In the genomic region with DNA sequence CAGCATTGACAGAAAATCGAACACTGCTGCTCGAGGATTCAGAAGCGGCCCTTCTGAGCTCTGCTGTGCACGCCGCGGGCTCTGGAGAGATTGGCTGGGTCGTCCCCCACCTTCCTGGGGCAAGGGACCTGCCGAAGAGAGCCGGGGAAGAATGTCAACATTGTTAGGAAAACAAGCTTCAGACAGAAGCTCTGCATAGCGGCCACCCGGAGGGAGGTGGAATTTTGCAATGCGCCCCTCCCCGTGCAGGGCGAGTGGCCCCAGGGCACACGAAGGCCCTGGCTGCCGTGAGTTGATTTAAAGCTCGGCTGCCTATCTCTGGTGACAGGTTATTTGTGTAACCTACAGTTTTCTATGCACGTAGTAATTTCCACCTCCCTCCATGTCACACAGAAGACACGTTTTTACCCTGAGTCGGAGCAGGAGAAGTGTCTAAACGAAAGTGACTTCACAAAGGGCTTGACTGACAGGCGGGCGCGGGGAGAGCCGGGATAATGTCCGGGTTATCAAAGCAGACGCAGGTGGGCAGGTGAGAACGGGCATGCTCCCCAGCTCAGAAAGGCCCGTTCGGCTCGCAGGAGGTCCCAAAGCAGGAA, we compare ENCODE assay signal across 11 cellular contexts.
DNase-seq lines count a peak whose midpoint lies in the region; ATAC-seq, FAIRE-seq and TF ChIP-seq lines count a peak whose summit lies in the region.
"Had no signal": no experiment of that assay in that cellular context is flagged by ENCODE, and none has a peak within 500 bp of the region (broad histone marks: within the 10 kb centered on the region; RNA-seq: fewer than 3 reads in every experiment).

No MANE protein-coding gene starts in this region.

- H3K4me2 ChIP-seq in GM12878 (ENCODE audit: control insufficient read depth, insufficient read depth) (no peak overlapping the region), HepG2 (ENCODE audit: low read depth, low read length) (peak overlapping the region; percentile 100)
- H3K4me2 ChIP-seq: SK-N-SH had no signal

- no peak overlapping the region for H3K9ac ChIP-seq in GM12878 (ENCODE audit: control insufficient read depth, insufficient read depth, low read length)
- H3K9ac ChIP-seq in HepG2 (ENCODE audit: insufficient read depth, low read depth, low read length): peak overlapping the region; percentile 49
- H3K9ac ChIP-seq: SK-N-SH had no signal

- RAD21 ChIA-PET in GM12878 (lab: Charles Lee; ENCODE audit: unreplicated experiment): no interaction called here

- H3K79me2 ChIP-seq in GM12878 (ENCODE audit: control insufficient read depth, insufficient read depth, low read length): no peaks in the 10 kb centered on the region
- no peaks in the 10 kb centered on the region for H3K79me2 ChIP-seq in HepG2 (ENCODE audit: insufficient read depth, low read length)

- H3K27me3 Mint-ChIP-seq in activated naive CD8-positive, alpha-beta T cell: no peaks in the 10 kb centered on the region
- H3K27me3 Mint-ChIP-seq in activated naive CD8-positive, alpha-beta T cell treated with anti-CD3 and anti-CD28 coated beads, Interleukin-2, amount 50 U/mL, for 24 hours: no peaks in the 10 kb centered on the region
- H3K27me3 Mint-ChIP-seq in type B pancreatic cell: peaks cover 12% of the 10 kb centered on the region

- no peaks in the 10 kb centered on the region for H3K4me1 ChIP-seq in GM12878 (ENCODE audit: control insufficient read depth, insufficient read depth, low read length)
- peaks cover 46% of the 10 kb centered on the region for H3K4me1 ChIP-seq in HepG2 (ENCODE audit: insufficient read depth, low read length)

- 58% methylated on average over 31 of the region's 31 CpGs for WGBS in GM12878 (ENCODE audit: insufficient coverage, insufficient replicate concordance, low lambda C conversion rate, missing lambda C conversion rate)
- WGBS in HepG2 (ENCODE audit: low lambda C conversion rate): under 1% methylated on average over 27 of the region's 31 CpGs

- H3K4me3 ChIP-seq in GM12878 (no peak overlapping the region), HepG2 (replicated peaks in 1 of 3; ENCODE audit: insufficient read depth in 1 of 3, low read depth in 2 of 3, low read length in 3 of 3) (peak overlapping the region; percentile 10 to 72 (median 56))

- H2AFZ ChIP-seq in GM12878 (ENCODE audit: control insufficient read depth, low read depth, low read length) (no peak overlapping the region), HepG2 (ENCODE audit: low read length) (peak overlapping the region; percentile 83)

- H3K4me3 Mint-ChIP-seq in activated naive CD8-positive, alpha-beta T cell: peak overlapping the region; percentile 57
- H3K4me3 Mint-ChIP-seq in activated naive CD8-positive, alpha-beta T cell treated with anti-CD3 and anti-CD28 coated beads, Interleukin-2, amount 50 U/mL, for 24 hours: no peak overlapping the region
- H3K4me3 Mint-ChIP-seq in type B pancreatic cell: peak overlapping the region; percentile 69

- no peak for DNase-seq in activated naive CD8-positive, alpha-beta T cell treated with anti-CD3 and anti-CD28 coated beads, Interleukin-2, amount 50 U/mL, for 24 hours
- DNase-seq in GM12878 (ENCODE audit: low read depth, low spot score) (no peak), HepG2 (ENCODE audit: low spot score) (peak; percentile 75), type B pancreatic cell (ENCODE audit: extremely low spot score, unreplicated experiment) (no peak), caudate nucleus (lab: John Stamatoyannopoulos, UW) (no peak), NCI-H2171 (lab: John Stamatoyannopoulos, UW) (no peak)
- DNase-seq: NCI-H446, SK-N-SH had no signal

- H3K36me3 ChIP-seq in GM12878 (ENCODE audit: control insufficient read depth in 2 of 2, insufficient read depth in 2 of 2, low read length in 1 of 2): no peaks in the 10 kb centered on the region
- H3K36me3 ChIP-seq in HepG2 (replicated peaks in 1 of 2; ENCODE audit: control insufficient read depth in 1 of 2, insufficient read depth in 2 of 2, low read length in 2 of 2): no peaks in the 10 kb centered on the region

- FAIRE-seq in GM12878 (lab: Jason Lieb, UNC): no peak
- FAIRE-seq in HepG2 (lab: Jason Lieb, UNC): peak; percentile 73
- FAIRE-seq: colon had no signal

- no TSS peak for BruUV-seq in GM12878 (replicated peaks; lab: Mats Ljungman, UMichigan)
- BruUV-seq in HepG2 (replicated peaks; lab: Mats Ljungman, UMichigan): no TSS peak

- H3K4me1 Mint-ChIP-seq in activated naive CD8-positive, alpha-beta T cell (ENCODE audit: low read depth): peaks cover 6% of the 10 kb centered on the region
- peaks cover 1% of the 10 kb centered on the region for H3K4me1 Mint-ChIP-seq in activated naive CD8-positive, alpha-beta T cell treated with anti-CD3 and anti-CD28 coated beads, Interleukin-2, amount 50 U/mL, for 24 hours
- peaks cover 22% of the 10 kb centered on the region for H3K4me1 Mint-ChIP-seq in type B pancreatic cell (ENCODE audit: unreplicated experiment)

- SMC1A ChIA-PET in GM12878 (lab: Charles Lee; ENCODE audit: uncharacterized antibody, unreplicated experiment): no interaction called here

- H3K27ac ChIP-seq in GM12878 (ENCODE audit: control insufficient read depth, insufficient read depth) (no peak overlapping the region), HepG2 (ENCODE audit: extremely low read length, insufficient read depth, low read length) (no peak overlapping the region), caudate nucleus (ENCODE audit: low read depth, low read length) (no peak overlapping the region)

- intact Hi-C loops in GM12878 (cut with micrococcal nuclease; ENCODE audit: unreplicated experiment) (no loop called here), HepG2 (cut with micrococcal nuclease; ENCODE audit: unreplicated experiment) (loop anchor here (5.0 to 10.0 kb wide), 2 partner anchors 50 to 67 kb away; no protein-coding TSS in a partner anchor)

- no peak for ATAC-seq in activated naive CD8-positive, alpha-beta T cell treated with anti-CD3 and anti-CD28 coated beads, Interleukin-2, amount 50 U/mL, for 24 hours
- no peak for ATAC-seq in GM12878
- peak; percentile 66 for ATAC-seq in HepG2
- ATAC-seq in GM18517 (IDR thresholded peaks at IDR 0.05; ENCODE audit: unreplicated experiment): no peak

- no peaks in the 10 kb centered on the region for H3K36me3 Mint-ChIP-seq in activated naive CD8-positive, alpha-beta T cell
- H3K36me3 Mint-ChIP-seq in activated naive CD8-positive, alpha-beta T cell treated with anti-CD3 and anti-CD28 coated beads, Interleukin-2, amount 50 U/mL, for 24 hours (ENCODE audit: low read depth): no peaks in the 10 kb centered on the region
- no peaks in the 10 kb centered on the region for H3K36me3 Mint-ChIP-seq in type B pancreatic cell

- CTCF ChIA-PET in GM12878 (lab: Yijun Ruan, JAX): no interaction called here
- CTCF ChIA-PET in HepG2 (lab: Yijun Ruan, JAX; ENCODE audit: low intra/inter-chr PET ratio, low total read pairs): no interaction called here

- no peaks in the 10 kb centered on the region for H3K9me3 Mint-ChIP-seq in activated naive CD8-positive, alpha-beta T cell (ENCODE audit: low read depth)
- no peaks in the 10 kb centered on the region for H3K9me3 Mint-ChIP-seq in activated naive CD8-positive, alpha-beta T cell treated with anti-CD3 and anti-CD28 coated beads, Interleukin-2, amount 50 U/mL, for 24 hours
- H3K9me3 Mint-ChIP-seq in type B pancreatic cell: no peaks in the 10 kb centered on the region

- in situ Hi-C loops in GM12878 (cut with MboI) (no loop called here), HepG2 (cut with HindIII; ENCODE audit: extremely low pct_ligation_motif_present, low pct_unique_long_range_greater_than_20kb) (no loop called here)

- POLR2A ChIA-PET in GM12878 (lab: Charles Lee): no interaction called here
- POLR2A ChIA-PET in HepG2 (lab: Yijun Ruan, JAX): interaction anchor here (0.6 to 2.1 kb wide), 7 partner anchors 62 to 106 kb away, joined by 3 to 9 read pairs (median 3); no protein-coding TSS in a partner anchor

- no peaks in the 10 kb centered on the region for H3K27me3 ChIP-seq in GM12878 (replicated peaks in 1 of 2; ENCODE audit: control insufficient read depth in 2 of 2, insufficient read depth in 2 of 2, low read length in 1 of 2)
- H3K27me3 ChIP-seq in HepG2 (ENCODE audit: control insufficient read depth in 1 of 2, insufficient read depth in 2 of 2, low read length in 2 of 2): peaks cover 16 to 59% of the 10 kb centered on the region in 2 experiments

- no peak for TF ChIP-seq CTCF in GM12878 (IDR thresholded peaks at IDR 0.05 in 2 of 3, conservative IDR thresholded peaks at IDR 0.05 in 1 of 3; ENCODE audit: control insufficient read depth in 2 of 3, extremely low read depth in 1 of 3, insufficient read depth in 1 of 3, low read depth in 3 of 3, low read length in 3 of 3)
- no peak for TF ChIP-seq CTCF in HepG2 (CRISPR knock-in tag; IDR thresholded peaks at IDR 0.05)
- TF ChIP-seq CTCF in type B pancreatic cell (conservative IDR thresholded peaks at IDR 0.05): no peak

- H3K27ac Mint-ChIP-seq in activated naive CD8-positive, alpha-beta T cell: no peak overlapping the region
- no peak overlapping the region for H3K27ac Mint-ChIP-seq in activated naive CD8-positive, alpha-beta T cell treated with anti-CD3 and anti-CD28 coated beads, Interleukin-2, amount 50 U/mL, for 24 hours
- peak overlapping the region; percentile 93 for H3K27ac Mint-ChIP-seq in type B pancreatic cell

- TF ChIP-seq EP300 in GM12878 (IDR thresholded peaks at IDR 0.05; ENCODE audit: borderline replicate concordance in 1 of 2, control insufficient read depth in 1 of 2, low read depth in 2 of 2, low read length in 2 of 2): no peak
- TF ChIP-seq EP300 in HepG2 (IDR thresholded peaks at IDR 0.05; ENCODE audit: low read depth in 2 of 2, low read length in 2 of 2): peak in 1 of 2 experiments; percentile 44; a peak in 1 of 4 replicates
- TF ChIP-seq EP300 in HepG2 (CRISPR knock-in tag; IDR thresholded peaks at IDR 0.05; ENCODE audit: borderline replicate concordance): no peak; the same call in 1 of the 2 replicates

- TF ChIP-seq RAD21 in GM12878 (IDR thresholded peaks at IDR 0.05; ENCODE audit: insufficient read depth, low read depth, low read length) (no peak), HepG2 (CRISPR knock-in tag; IDR thresholded peaks at IDR 0.05) (no peak)

- H4K20me1 ChIP-seq in GM12878 (ENCODE audit: control insufficient read depth, insufficient read depth) (no peaks in the 10 kb centered on the region), HepG2 (ENCODE audit: insufficient read depth, low read length) (no peaks in the 10 kb centered on the region)

- TF ChIP-seq POLR2A in GM12878 (IDR thresholded peaks at IDR 0.05; ENCODE audit: low read depth, low read length) (no peak), HepG2 (IDR thresholded peaks at IDR 0.05; ENCODE audit: insufficient read depth in 1 of 2, low read depth in 2 of 2, low read length in 2 of 2) (no peak)

- H3K9me3 ChIP-seq in GM12878 (replicated peaks; ENCODE audit: control insufficient read depth, insufficient read depth, low read length) (no peaks in the 10 kb centered on the region; the same call in 2 of the 3 replicates), HepG2 (ENCODE audit: low read length) (no peaks in the 10 kb centered on the region)
- H3K9me3 ChIP-seq: SK-N-SH had no signal

TF ChIP-seq in GM12878, 131 proteins besides CTCF, POLR2A, EP300 and RAD21 (continues in another document):
- TF ChIP-seq CBX3 (IDR thresholded peaks at IDR 0.05; ENCODE audit: borderline replicate concordance, low read depth): no peak
- TF ChIP-seq PAX8 (IDR thresholded peaks at IDR 0.05): no peak

TF ChIP-seq in HepG2, 621 proteins besides CTCF, POLR2A, EP300 and RAD21 (continues in another document):
- peak; percentile 77 for TF ChIP-seq GATAD2A (CRISPR knock-in tag; IDR thresholded peaks at IDR 0.05)
- peak; percentile 76 for TF ChIP-seq ZNF331 (CRISPR knock-in tag; IDR thresholded peaks at IDR 0.05)
